Comparison of ENCODE assay signal across 12 cellular contexts in the genomic region with DNA sequence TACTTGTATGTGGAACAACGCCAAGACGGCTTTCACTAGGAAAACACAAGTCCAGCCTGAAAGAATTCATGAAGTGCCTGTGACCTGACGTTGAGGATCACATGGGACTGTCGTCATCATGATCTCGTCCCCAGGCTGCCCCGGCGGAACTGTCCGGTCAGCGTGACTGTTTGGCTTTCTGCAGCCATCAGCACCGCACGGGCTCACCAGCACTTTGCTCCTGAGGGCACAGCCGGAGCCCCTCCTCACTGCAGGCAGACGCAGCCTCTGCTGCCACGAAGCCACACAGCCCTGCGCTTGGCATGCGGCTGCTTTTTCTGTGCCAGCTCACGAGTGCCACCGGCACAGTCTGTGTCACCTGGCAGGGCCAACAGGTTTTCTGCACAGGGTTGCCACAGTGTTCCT. TPM values are rescaled to one million over a fixed set of nuclear protein-coding genes. Genes with fewer than 3 reads are reported as not detected.
A peak's percentile ranks its signal among the peaks of the same experiment; 100 is the strongest.
DNase-seq lines count a peak whose midpoint lies in the region; ATAC-seq and TF ChIP-seq lines count a peak whose summit lies in the region.
"Had no signal": no experiment of that assay in that cellular context is flagged by ENCODE, and none has a peak within 500 bp of the region (broad histone marks: within the 10 kb centered on the region; RNA-seq: fewer than 3 reads in every experiment).

No MANE protein-coding gene starts in this region.

- H3K4me3 Mint-ChIP-seq in glutamatergic neuron (ENCODE audit: unreplicated experiment) (no peak overlapping the region), progenitor cell of endocrine pancreas (ENCODE audit: low read depth) (no peak overlapping the region)
- H3K4me3 Mint-ChIP-seq: stimulated activated naive B cell treated with anti-CD40 and anti-IgM and Interleukin-4, amounts not matched to agents 10 μg/mL and 1 μg/mL and 100 μg/mL, for 72 hours had no signal

- H3K27ac Mint-ChIP-seq in glutamatergic neuron (ENCODE audit: unreplicated experiment) = peak overlapping the region; percentile 80
- no peak overlapping the region for H3K27ac Mint-ChIP-seq in progenitor cell of endocrine pancreas
- H3K27ac Mint-ChIP-seq: naive thymus-derived CD8-positive, alpha-beta T cell; stimulated activated naive B cell treated with anti-CD40 and anti-IgM and Interleukin-4, amounts not matched to agents 10 μg/mL and 1 μg/mL and 100 μg/mL, for 72 hours had no signal

- peak; percentile 49 for DNase-seq in AG09319 (ENCODE audit: extremely low read depth, low read depth)
- DNase-seq in adrenal gland = peak in 3 of 7 donors; percentile 46 to 68 (median 61)
- no peak for DNase-seq in glutamatergic neuron
- DNase-seq in prostate gland (ENCODE audit: low spot score) = peak; percentile 82
- DNase-seq in progenitor cell of endocrine pancreas (ENCODE audit: low spot score, unreplicated experiment) = no peak
- no peak for DNase-seq in middle frontal gyrus (ENCODE audit: extremely low spot score, low spot score)
- DNase-seq: activated CD4-positive, CD25-positive, alpha-beta regulatory T cell; COR-L47; naive thymus-derived CD8-positive, alpha-beta T cell; stimulated activated naive B cell treated with anti-CD40 and anti-IgM and Interleukin-4, amounts not matched to agents 10 μg/mL and 1 μg/mL and 100 μg/mL, for 72 hours had no signal

- intact Hi-C loops in adrenal gland (cut with DNase I) (loop anchor here in 1 of 2 donors (5.0 kb wide), 1 partner anchor 35 kb away; a partner anchor contains a TSS), prostate gland (cut with DNase I) (no loop called here)

- TF ChIP-seq POLR2A in adrenal gland (IDR thresholded peaks at IDR 0.05) (no peak), prostate gland (IDR thresholded peaks at IDR 0.05) (peak; percentile 37)

- H3K4me3 ChIP-seq in adrenal gland (no peak overlapping the region), prostate gland (peak overlapping the region in 1 of 2 donors; percentile 19)

- H3K9me3 ChIP-seq in adrenal gland (replicated peaks in 1 of 3) (no peaks in the 10 kb centered on the region), prostate gland (no peaks in the 10 kb centered on the region)

- peaks cover 17% of the 10 kb centered on the region for H3K4me1 Mint-ChIP-seq in glutamatergic neuron (ENCODE audit: low read depth, unreplicated experiment)
- H3K4me1 Mint-ChIP-seq in progenitor cell of endocrine pancreas (ENCODE audit: low read depth) = no peaks in the 10 kb centered on the region

- peaks cover 18% of the 10 kb centered on the region for H3K9me3 Mint-ChIP-seq in glutamatergic neuron (ENCODE audit: unreplicated experiment)
- H3K9me3 Mint-ChIP-seq in progenitor cell of endocrine pancreas (ENCODE audit: low read depth) = no peaks in the 10 kb centered on the region
- H3K9me3 Mint-ChIP-seq: naive thymus-derived CD8-positive, alpha-beta T cell; stimulated activated naive B cell treated with anti-CD40 and anti-IgM and Interleukin-4, amounts not matched to agents 10 μg/mL and 1 μg/mL and 100 μg/mL, for 72 hours had no signal

- H3K36me3 ChIP-seq in adrenal gland (replicated peaks in 1 of 2) (peaks cover 0 to 67% of the 10 kb centered on the region in 2 donors), prostate gland (peaks cover 0 to 4% of the 10 kb centered on the region in 2 donors)

- peak overlapping the region in 4 of 5 donors; percentile 7 to 87 (median 52) for H3K27ac ChIP-seq in adrenal gland
- peak overlapping the region; percentile 89 to 90 for H3K27ac ChIP-seq in prostate gland

- WGBS in adrenal gland, 4 donors = 51 to 80% (median 73%) methylated on average over 10 to 18 of the region's 18 CpGs
- 27% methylated on average over 18 of the region's 18 CpGs for WGBS in prostate gland

- H3K36me3 Mint-ChIP-seq in glutamatergic neuron (ENCODE audit: unreplicated experiment) = peaks cover 11% of the 10 kb centered on the region
- H3K36me3 Mint-ChIP-seq in progenitor cell of endocrine pancreas (ENCODE audit: insufficient read depth) = peaks cover 35% of the 10 kb centered on the region

- H3K27me3 Mint-ChIP-seq in glutamatergic neuron (ENCODE audit: unreplicated experiment) (peaks cover 17% of the 10 kb centered on the region), progenitor cell of endocrine pancreas (no peaks in the 10 kb centered on the region)
- H3K27me3 Mint-ChIP-seq: naive thymus-derived CD8-positive, alpha-beta T cell; stimulated activated naive B cell treated with anti-CD40 and anti-IgM and Interleukin-4, amounts not matched to agents 10 μg/mL and 1 μg/mL and 100 μg/mL, for 72 hours had no signal

- H3K4me1 ChIP-seq in adrenal gland (replicated peaks in 1 of 2) (peaks cover 0 to 15% of the 10 kb centered on the region in 2 donors), prostate gland (replicated peaks) (peaks cover 7% of the 10 kb centered on the region)

- ATAC-seq in HG02610 (IDR thresholded peaks at IDR 0.05; ENCODE audit: unreplicated experiment) = no peak
- ATAC-seq in HG03342 (IDR thresholded peaks at IDR 0.05; ENCODE audit: unreplicated experiment) = no peak
- ATAC-seq: naive thymus-derived CD8-positive, alpha-beta T cell; stimulated activated naive B cell treated with anti-CD40 and anti-IgM and Interleukin-4, amounts not matched to agents 10 μg/mL and 1 μg/mL and 100 μg/mL, for 72 hours had no signal

- H3K27me3 ChIP-seq in adrenal gland (no peaks in the 10 kb centered on the region), prostate gland (replicated peaks; ENCODE audit: insufficient read depth) (no peaks in the 10 kb centered on the region)

- no peak for TF ChIP-seq CTCF in AG09319 (IDR thresholded peaks at IDR 0.05; ENCODE audit: low read depth, low read length)
- TF ChIP-seq CTCF in adrenal gland (IDR thresholded peaks at IDR 0.05) = no peak
- TF ChIP-seq CTCF in glutamatergic neuron (IDR thresholded peaks at IDR 0.05; ENCODE audit: partially characterized antibody, unreplicated experiment) = no peak
- TF ChIP-seq CTCF in prostate gland (IDR thresholded peaks at IDR 0.05) = no peak
- no peak for TF ChIP-seq CTCF in progenitor cell of endocrine pancreas (IDR thresholded peaks at IDR 0.05; ENCODE audit: unreplicated experiment)

RNA-seq across cellular contexts. Expression of a gene that starts 9.4 kb away (rescaled TPM):
- total RNA-seq in adrenal gland (100 to 1,000 TPM in 1 of 8 donors, 10 to 100 TPM in 7; 44.7 to 190 (median 69.1) TPM), glutamatergic neuron (ENCODE audit: unreplicated experiment) (70.2 TPM), prostate gland (10 to 100 TPM; 50.0 to 91.9 TPM), progenitor cell of endocrine pancreas (58.2 and 58.7 TPM in 2 replicates)
- polyA plus RNA-seq in adrenal gland = 100 to 1,000 TPM in 2 of 3 donors, 10 to 100 TPM in 1; 38.3 to 166 (median 164) TPM

RNA-seq across cellular contexts. Expression of a gene that starts 34.7 kb away (rescaled TPM):
- total RNA-seq in adrenal gland = 100 to 1,000 TPM in 4 of 8 donors, 10 to 100 TPM in 4; 79.1 to 122 (median 99.9) TPM
- 100 to 1,000 TPM in 2 of 3 donors, 10 to 100 TPM in 1; 28.7 to 114 (median 105) TPM for polyA plus RNA-seq in adrenal gland
- 879 TPM for total RNA-seq in glutamatergic neuron (ENCODE audit: unreplicated experiment)
- 100 to 1,000 TPM; 106 to 177 TPM for total RNA-seq in prostate gland
- total RNA-seq in progenitor cell of endocrine pancreas = 152 and 157 TPM in 2 replicates

Comparison
In these comparisons a context has a peak if more than half of its experiments do, and no peak if none do; other contexts are left out.
1. DNase-seq: peak in AG09319 (single experiment) and prostate gland (single experiment); none in glutamatergic neuron (single experiment), progenitor cell of endocrine pancreas (single experiment) and middle frontal gyrus (single experiment).